1 cellular context compared by ENCODE assay signal in the genomic region with DNA sequence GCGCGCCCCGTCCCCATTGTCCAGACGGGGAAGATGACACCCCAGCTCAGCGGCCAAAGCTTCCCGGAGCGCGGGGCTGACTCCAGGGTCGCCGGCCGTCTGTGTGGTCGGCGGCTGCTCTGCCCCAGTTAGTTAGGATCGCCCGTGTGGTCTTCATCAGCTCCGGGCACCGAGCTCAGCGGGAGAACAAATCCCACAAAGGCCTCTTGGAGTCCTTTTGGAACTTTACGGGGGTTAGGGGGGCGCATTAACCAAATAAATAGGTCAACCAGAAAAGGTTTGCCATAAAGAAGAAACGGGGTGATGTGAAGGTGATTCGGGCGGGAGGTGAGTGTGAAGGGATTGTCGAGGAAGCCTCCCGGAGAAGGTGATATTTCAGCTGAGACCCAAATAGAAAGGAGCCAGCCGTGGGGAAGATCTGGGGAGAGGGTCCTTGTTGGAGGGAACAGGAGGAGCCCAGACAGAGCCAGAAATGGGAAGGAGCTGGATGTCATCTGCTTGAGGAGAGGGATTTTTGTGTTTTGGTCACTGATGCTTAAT.
TF ChIP-seq lines count a peak whose summit lies in the region.

No MANE protein-coding gene starts in this region.

TF ChIP-seq in GM23338, 12 proteins besides CTCF, POLR2A, EP300 and RAD21 (continued from another document):
- TF ChIP-seq, protein P1, sequence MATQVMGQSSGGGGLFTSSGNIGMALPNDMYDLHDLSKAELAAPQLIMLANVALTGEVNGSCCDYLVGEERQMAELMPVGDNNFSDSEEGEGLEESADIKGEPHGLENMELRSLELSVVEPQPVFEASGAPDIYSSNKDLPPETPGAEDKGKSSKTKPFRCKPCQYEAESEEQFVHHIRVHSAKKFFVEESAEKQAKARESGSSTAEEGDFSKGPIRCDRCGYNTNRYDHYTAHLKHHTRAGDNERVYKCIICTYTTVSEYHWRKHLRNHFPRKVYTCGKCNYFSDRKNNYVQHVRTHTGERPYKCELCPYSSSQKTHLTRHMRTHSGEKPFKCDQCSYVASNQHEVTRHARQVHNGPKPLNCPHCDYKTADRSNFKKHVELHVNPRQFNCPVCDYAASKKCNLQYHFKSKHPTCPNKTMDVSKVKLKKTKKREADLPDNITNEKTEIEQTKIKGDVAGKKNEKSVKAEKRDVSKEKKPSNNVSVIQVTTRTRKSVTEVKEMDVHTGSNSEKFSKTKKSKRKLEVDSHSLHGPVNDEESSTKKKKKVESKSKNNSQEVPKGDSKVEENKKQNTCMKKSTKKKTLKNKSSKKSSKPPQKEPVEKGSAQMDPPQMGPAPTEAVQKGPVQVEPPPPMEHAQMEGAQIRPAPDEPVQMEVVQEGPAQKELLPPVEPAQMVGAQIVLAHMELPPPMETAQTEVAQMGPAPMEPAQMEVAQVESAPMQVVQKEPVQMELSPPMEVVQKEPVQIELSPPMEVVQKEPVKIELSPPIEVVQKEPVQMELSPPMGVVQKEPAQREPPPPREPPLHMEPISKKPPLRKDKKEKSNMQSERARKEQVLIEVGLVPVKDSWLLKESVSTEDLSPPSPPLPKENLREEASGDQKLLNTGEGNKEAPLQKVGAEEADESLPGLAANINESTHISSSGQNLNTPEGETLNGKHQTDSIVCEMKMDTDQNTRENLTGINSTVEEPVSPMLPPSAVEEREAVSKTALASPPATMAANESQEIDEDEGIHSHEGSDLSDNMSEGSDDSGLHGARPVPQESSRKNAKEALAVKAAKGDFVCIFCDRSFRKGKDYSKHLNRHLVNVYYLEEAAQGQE (IDR thresholded peaks at IDR 0.05; ENCODE audit: unreplicated experiment), result no peak
- TF ChIP-seq POLR2AphosphoS5 (IDR thresholded peaks at IDR 0.05; ENCODE audit: low read depth), result no peak
- TF ChIP-seq EZH2 (IDR thresholded peaks at IDR 0.05; ENCODE audit: low read depth, unreplicated experiment), result no peak
- TF ChIP-seq JUNB (IDR thresholded peaks at IDR 0.05; ENCODE audit: unreplicated experiment), result no peak
- TF ChIP-seq, protein P2, sequence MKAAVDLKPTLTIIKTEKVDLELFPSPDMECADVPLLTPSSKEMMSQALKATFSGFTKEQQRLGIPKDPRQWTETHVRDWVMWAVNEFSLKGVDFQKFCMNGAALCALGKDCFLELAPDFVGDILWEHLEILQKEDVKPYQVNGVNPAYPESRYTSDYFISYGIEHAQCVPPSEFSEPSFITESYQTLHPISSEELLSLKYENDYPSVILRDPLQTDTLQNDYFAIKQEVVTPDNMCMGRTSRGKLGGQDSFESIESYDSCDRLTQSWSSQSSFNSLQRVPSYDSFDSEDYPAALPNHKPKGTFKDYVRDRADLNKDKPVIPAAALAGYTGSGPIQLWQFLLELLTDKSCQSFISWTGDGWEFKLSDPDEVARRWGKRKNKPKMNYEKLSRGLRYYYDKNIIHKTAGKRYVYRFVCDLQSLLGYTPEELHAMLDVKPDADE (IDR thresholded peaks at IDR 0.05), result no peak
- no peak for TF ChIP-seq STAT1 (IDR thresholded peaks at IDR 0.05; ENCODE audit: unreplicated experiment)
